In genomic region chr6:43355862-43356590, GRCh38 we compare ENCODE assay signal across 9 cellular contexts. TPM values are rescaled to one million over a fixed set of nuclear protein-coding genes. Genes with fewer than 3 reads are reported as not detected.
DNase-seq lines count a peak whose midpoint lies in the region; ATAC-seq and TF ChIP-seq lines count a peak whose summit lies in the region.
"Had no signal": no experiment of that assay in that cellular context is flagged by ENCODE, and none has a peak within 500 bp of the region (broad histone marks: within the 10 kb centered on the region; RNA-seq: fewer than 3 reads in every experiment).

No MANE protein-coding gene starts in this region.

- H3K9me3 ChIP-seq in HEK293 (ENCODE audit: control insufficient read depth, insufficient read depth, low read depth, low read length) (no peaks in the 10 kb centered on the region), adipocyte (ENCODE audit: control insufficient read depth, low read length) (no peaks in the 10 kb centered on the region)

- H3K36me3 ChIP-seq in HEK293 (ENCODE audit: control insufficient read depth in 2 of 2, insufficient read depth in 1 of 2, low read length in 2 of 2) (peaks cover 59 to 93% of the 10 kb centered on the region in 2 experiments), adipocyte (ENCODE audit: control insufficient read depth, insufficient read depth, low read length, severe bottlenecking) (peaks cover 51% of the 10 kb centered on the region), kidney epithelial cell (ENCODE audit: control insufficient read depth, insufficient read depth, low read length) (no peaks in the 10 kb centered on the region)

- POLR2A ChIA-PET in HEK293 (lab: Yijun Ruan, JAX) = interaction anchor here (0.5 to 1.2 kb wide), 2 partner anchors 14 to 1306 kb away, joined by 4 to 5 read pairs; partner anchors contain the start of genes TAF8 and ZNF318

- H3K27ac ChIP-seq in C4-2B (no peak overlapping the region), HEK293 (ENCODE audit: extremely low read depth, low read depth, low read length) (no peak overlapping the region)

- peak; percentile 29 for TF ChIP-seq CTCF in C4-2B (conservative IDR thresholded peaks at IDR 0.05)
- peak; percentile 38; the same call in 1 of the 2 replicates for TF ChIP-seq CTCF in HEK293 (tag by site-specific recombination; IDR thresholded peaks at IDR 0.05)
- peak; percentile 14 for TF ChIP-seq CTCF in kidney epithelial cell (IDR thresholded peaks at IDR 0.05; ENCODE audit: insufficient read depth, low read length, poor library complexity, severe bottlenecking)

- H3K27me3 ChIP-seq in adipocyte (replicated peaks; ENCODE audit: control insufficient read depth, insufficient read depth, low read length) (no peaks in the 10 kb centered on the region), kidney epithelial cell (ENCODE audit: control insufficient read depth, insufficient read depth, low read length) (no peaks in the 10 kb centered on the region)

- no peak for ATAC-seq in GM21423 (IDR thresholded peaks at IDR 0.05; ENCODE audit: unreplicated experiment)
- no peak for ATAC-seq in HG03175 (IDR thresholded peaks at IDR 0.05; ENCODE audit: unreplicated experiment)

- DNase-seq in adipocyte (ENCODE audit: low read depth) (peak; percentile 29), kidney epithelial cell (ENCODE audit: low read depth) (no peak), NCI-H1048 (lab: John Stamatoyannopoulos, UW) (no peak), LoVo (ENCODE audit: low spot score) (no peak)
- DNase-seq: NCI-H2227 treated with DMSO at 0.1 percent for 48 hours had no signal

- CTCF ChIA-PET in HEK293 (lab: Yijun Ruan, JAX) = interaction anchor here (0.7 to 1.6 kb wide), 10 partner anchors 9 to 151 kb away, joined by 3 to 9 read pairs (median 4); partner anchors contain the start of gene ZNF318

- H3K9ac ChIP-seq in adipocyte (ENCODE audit: low read length) = no peak overlapping the region

- no peaks in the 10 kb centered on the region for H3K4me1 ChIP-seq in HEK293 (ENCODE audit: control insufficient read depth, insufficient read depth, low read length)
- H3K4me1 ChIP-seq in adipocyte (ENCODE audit: control insufficient read depth, insufficient read depth, low read length) = peaks cover 3% of the 10 kb centered on the region

- H3K4me3 ChIP-seq in HEK293 (ENCODE audit: low read depth, low read length) (no peak overlapping the region), adipocyte (ENCODE audit: low read length) (no peak overlapping the region), kidney epithelial cell (ENCODE audit: low read depth, low read length) (no peak overlapping the region)

TF ChIP-seq in HEK293, 187 proteins besides CTCF, POLR2A, EP300 and RAD21:
- TF ChIP-seq GLI2 (tag by site-specific recombination; IDR thresholded peaks at IDR 0.05; ENCODE audit: borderline replicate concordance, low read depth) (no peak), ZSCAN18 (tag by site-specific recombination; IDR thresholded peaks at IDR 0.05) (no peak)

RNA-seq across cellular contexts. Expression of gene ZNF318, which starts 13.4 kb away (rescaled TPM):
- 11.2 and 12.3 TPM in 2 replicates for total RNA-seq in kidney epithelial cell

RNA-seq across cellular contexts. Expression of gene CRIP3, which starts 47.4 kb away (rescaled TPM):
- total RNA-seq in kidney epithelial cell = 0.67 TPM in 1 of 2 replicates, not detected in the other

RNA-seq across cellular contexts. Expression of gene SLC22A7, which starts 58.0 kb away (rescaled TPM):
- not detected in 2 replicates for total RNA-seq in kidney epithelial cell
